Comparison of ENCODE assay signal across 1 cellular context in genomic region chr14:31207746-31208545, GRCh38.
TF ChIP-seq lines count a peak whose summit lies in the region.

Gene HECTD1, minus strand, starts transcription at chr14:31207793. Its CDS starts 1,857 bp downstream, at chr14:31205936.

TF ChIP-seq in Ishikawa, 13 proteins besides CTCF, POLR2A, EP300 and RAD21 (continued from another document):
- TF ChIP-seq REST (IDR thresholded peaks at IDR 0.05; ENCODE audit: low read depth) (no peak), EGR1 (IDR thresholded peaks at IDR 0.05) (peak; percentile 32; the same call in 1 of the 2 replicates), TCF12 (IDR thresholded peaks at IDR 0.05; ENCODE audit: low read depth) (peak; percentile 43)
